Comparison of ENCODE assay signal across 8 cellular contexts in genomic region chr5:172740483-172741205, GRCh38. TPM values are rescaled to one million over a fixed set of nuclear protein-coding genes. Genes with fewer than 3 reads are reported as not detected.
A peak's percentile ranks its signal among the peaks of the same experiment; 100 is the strongest.
DNase-seq lines count a peak whose midpoint lies in the region; ATAC-seq and TF ChIP-seq lines count a peak whose summit lies in the region.

No MANE protein-coding gene starts in this region.

- no peaks in the 10 kb centered on the region for H3K9me3 Mint-ChIP-seq in dendritic cell treated with granulocyte-macrophage colony-stimulating factor and Interleukin-4, amounts not matched to agents 40 ng/mL and 50 ng/mL, for 4 days
- no peaks in the 10 kb centered on the region for H3K9me3 Mint-ChIP-seq in activated T-helper 2 cell treated with anti-CD3 and anti-CD28 coated beads, Interferon-gamma antibody, Interleukin-2, Interleukin-4, amounts not matched to agents 10 μg/mL and 5 μg/mL and 100 μg/mL, durations not matched to agents 14 hours and 24 hours and 36 hours

- DNase-seq in A673 (ENCODE audit: low spot score): peak; percentile 64
- peak; percentile 94 for DNase-seq in MG63
- peak; percentile 53 for DNase-seq in mucosa of gallbladder (ENCODE audit: low spot score)
- no peak for DNase-seq in activated T-helper 2 cell treated with anti-CD3 and anti-CD28 coated beads, Interferon-gamma antibody, Interleukin-2, Interleukin-4, amounts not matched to agents 10 μg/mL and 5 μg/mL and 100 μg/mL, durations not matched to agents 14 hours and 24 hours and 36 hours (ENCODE audit: low spot score)
- no peak for DNase-seq in NCI-H82 treated with DMSO at 0.1 percent for 48 hours (lab: John Stamatoyannopoulos, UW; ENCODE audit: unreplicated experiment)
- DNase-seq in stimulated activated CD4-positive, alpha-beta T cell treated with anti-CD3 and anti-CD28 coated beads, Interleukin-4, amount 100 ng/mL, for 1 hour: no peak

- TF ChIP-seq CTCF in A673 (conservative IDR thresholded peaks at IDR 0.05; ENCODE audit: low read depth, low read length): no peak

- H3K27ac Mint-ChIP-seq in dendritic cell treated with granulocyte-macrophage colony-stimulating factor and Interleukin-4, amounts not matched to agents 40 ng/mL and 50 ng/mL, for 4 days: peak overlapping the region; percentile 87
- H3K27ac Mint-ChIP-seq in activated T-helper 2 cell treated with anti-CD3 and anti-CD28 coated beads, Interferon-gamma antibody, Interleukin-2, Interleukin-4, amounts not matched to agents 10 μg/mL and 5 μg/mL and 100 μg/mL, durations not matched to agents 14 hours and 24 hours and 36 hours: no peak overlapping the region

- H3K9me3 ChIP-seq in A673 (ENCODE audit: low read depth, low read length, poor library complexity, severe bottlenecking) (no peaks in the 10 kb centered on the region), MG63 (no peaks in the 10 kb centered on the region)

- H3K36me3 ChIP-seq in A673 (ENCODE audit: insufficient read depth, low read length, poor library complexity, severe bottlenecking) (no peaks in the 10 kb centered on the region), MG63 (no peaks in the 10 kb centered on the region)

- H3K4me1 ChIP-seq in A673 (ENCODE audit: insufficient read depth, low read length, poor library complexity, severe bottlenecking): peaks cover 10% of the 10 kb centered on the region

- H3K27me3 ChIP-seq in A673 (replicated peaks; ENCODE audit: insufficient read depth, low read depth, low read length, poor library complexity): no peaks in the 10 kb centered on the region
- no peaks in the 10 kb centered on the region for H3K27me3 ChIP-seq in MG63

- H3K4me1 Mint-ChIP-seq in dendritic cell treated with granulocyte-macrophage colony-stimulating factor and Interleukin-4, amounts not matched to agents 40 ng/mL and 50 ng/mL, for 4 days (ENCODE audit: low read depth): peaks cover 37% of the 10 kb centered on the region
- no peaks in the 10 kb centered on the region for H3K4me1 Mint-ChIP-seq in activated T-helper 2 cell treated with anti-CD3 and anti-CD28 coated beads, Interferon-gamma antibody, Interleukin-2, Interleukin-4, amounts not matched to agents 10 μg/mL and 5 μg/mL and 100 μg/mL, durations not matched to agents 14 hours and 24 hours and 36 hours (ENCODE audit: low read depth)

- POLR2A ChIA-PET in A673 (lab: Charles Lee; ENCODE audit: low non-redundant PET): interaction anchor here (0.6 kb wide), 1 partner anchor 114 kb away, joined by 3 read pairs; no protein-coding TSS in a partner anchor

- no TSS peak for BruUV-seq in A673 (replicated peaks; lab: Mats Ljungman, UMichigan)

- peak overlapping the region; percentile 59 for H3K27ac ChIP-seq in A673 (ENCODE audit: low read depth, low read length, poor library complexity, severe bottlenecking)

- no peak for ATAC-seq in GM18519 (IDR thresholded peaks at IDR 0.05; ENCODE audit: low FRiP score, unreplicated experiment)

- H3K4me3 ChIP-seq in A673 (ENCODE audit: low read depth, low read length, poor library complexity, severe bottlenecking): no peak overlapping the region
- H3K4me3 ChIP-seq in MG63: no peak overlapping the region

- H3K27me3 Mint-ChIP-seq in dendritic cell treated with granulocyte-macrophage colony-stimulating factor and Interleukin-4, amounts not matched to agents 40 ng/mL and 50 ng/mL, for 4 days: peaks cover 2% of the 10 kb centered on the region
- peaks cover 1% of the 10 kb centered on the region for H3K27me3 Mint-ChIP-seq in activated T-helper 2 cell treated with anti-CD3 and anti-CD28 coated beads, Interferon-gamma antibody, Interleukin-2, Interleukin-4, amounts not matched to agents 10 μg/mL and 5 μg/mL and 100 μg/mL, durations not matched to agents 14 hours and 24 hours and 36 hours (ENCODE audit: low read depth)

- intact Hi-C loops in A673 (cut with micrococcal nuclease; ENCODE audit: unreplicated experiment): no loop called here
- intact Hi-C loops in dendritic cell treated with granulocyte-macrophage colony-stimulating factor and Interleukin-4, amounts not matched to agents 40 ng/mL and 50 ng/mL, for 4 days (cut with micrococcal nuclease): no loop called here
- intact Hi-C loops in activated T-helper 2 cell treated with anti-CD3 and anti-CD28 coated beads, Interferon-gamma antibody, Interleukin-2, Interleukin-4, amounts not matched to agents 10 μg/mL and 5 μg/mL and 100 μg/mL, durations not matched to agents 14 hours and 24 hours and 36 hours (cut with micrococcal nuclease): no loop called here

- H3K4me3 Mint-ChIP-seq in dendritic cell treated with granulocyte-macrophage colony-stimulating factor and Interleukin-4, amounts not matched to agents 40 ng/mL and 50 ng/mL, for 4 days: no peak overlapping the region
- H3K4me3 Mint-ChIP-seq in activated T-helper 2 cell treated with anti-CD3 and anti-CD28 coated beads, Interferon-gamma antibody, Interleukin-2, Interleukin-4, amounts not matched to agents 10 μg/mL and 5 μg/mL and 100 μg/mL, durations not matched to agents 14 hours and 24 hours and 36 hours (ENCODE audit: low read depth): no peak overlapping the region

- no peaks in the 10 kb centered on the region for H3K36me3 Mint-ChIP-seq in dendritic cell treated with granulocyte-macrophage colony-stimulating factor and Interleukin-4, amounts not matched to agents 40 ng/mL and 50 ng/mL, for 4 days (ENCODE audit: low read depth)
- H3K36me3 Mint-ChIP-seq in activated T-helper 2 cell treated with anti-CD3 and anti-CD28 coated beads, Interferon-gamma antibody, Interleukin-2, Interleukin-4, amounts not matched to agents 10 μg/mL and 5 μg/mL and 100 μg/mL, durations not matched to agents 14 hours and 24 hours and 36 hours (ENCODE audit: low read depth): no peaks in the 10 kb centered on the region

- CTCF ChIA-PET in A673 (lab: Charles Lee): interaction anchor here (1.1 kb wide), 1 partner anchor 32 kb away, joined by 4 read pairs; no protein-coding TSS in a partner anchor

RNA-seq across cellular contexts. Expression of gene DUSP1, which starts 30.4 kb away (rescaled TPM):
- total RNA-seq in A673 (2021): 11.3 and 13.1 TPM in 2 replicates
- 80.6 and 99.2 TPM in 2 replicates for total RNA-seq in MG63 (2014; rRNA removed; shearing (Covaris generic); ENCODE audit: low replicate concordance)
- total RNA-seq in mucosa of gallbladder: 240 TPM
- total RNA-seq in activated T-helper 2 cell treated with anti-CD3 and anti-CD28 coated beads, Interferon-gamma antibody, Interleukin-2, Interleukin-4, amounts not matched to agents 10 μg/mL and 5 μg/mL and 100 μg/mL, durations not matched to agents 14 hours and 24 hours and 36 hours: 8.9 and 9.7 TPM in 2 replicates

Comparison
In these comparisons a context has a peak if more than half of its experiments do, and no peak if none do; other contexts are left out.
1. DNase-seq: peak in A673 (single experiment), MG63 (single experiment) and mucosa of gallbladder (single experiment); none in activated T-helper 2 cell treated with anti-CD3 and anti-CD28 coated beads, Interferon-gamma antibody, Interleukin-2, Interleukin-4, amounts not matched to agents 10 μg/mL and 5 μg/mL and 100 μg/mL, durations not matched to agents 14 hours and 24 hours and 36 hours (single experiment), NCI-H82 treated with DMSO at 0.1 percent for 48 hours (single experiment) and stimulated activated CD4-positive, alpha-beta T cell treated with anti-CD3 and anti-CD28 coated beads, Interleukin-4, amount 100 ng/mL, for 1 hour (single experiment).